21 cellular contexts compared by ENCODE assay signal in the genomic region with DNA sequence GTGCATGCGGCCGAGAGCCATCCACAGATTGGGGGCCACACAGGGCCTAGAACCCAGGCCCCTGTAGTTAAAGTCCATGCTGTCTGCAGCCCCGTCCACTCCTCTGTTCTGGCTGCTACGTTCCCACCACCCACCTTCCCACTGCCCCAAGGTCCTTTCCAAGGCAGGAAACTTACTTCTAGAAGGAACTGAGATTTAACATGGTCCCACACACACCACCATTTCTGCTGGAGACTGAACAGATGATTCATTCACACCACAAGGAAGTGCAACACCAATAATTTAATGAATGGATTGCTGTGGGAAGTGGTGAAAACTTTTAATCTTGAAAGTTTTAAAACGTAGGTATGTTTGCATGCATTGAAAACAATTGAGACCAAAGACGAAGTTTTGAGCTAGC.
"Had no signal": no experiment of that assay in that cellular context is flagged by ENCODE, and none has a peak within 500 bp of the region (broad histone marks: within the 10 kb centered on the region; RNA-seq: fewer than 3 reads in every experiment).

No MANE protein-coding gene starts in this region.

- DNase-seq: activated naive CD4-positive, alpha-beta T cell; activated naive CD8-positive, alpha-beta T cell treated with anti-CD3 and anti-CD28 coated beads, Interleukin-2, amount 10 ng/mL, durations not matched to agents 7 days and 5 days; activated T-cell treated with anti-CD3 and anti-CD28 coated beads, Interleukin-2, amount 50 U/mL, for 1 hour; amniotic stem cell; colonic mucosa; dorsolateral prefrontal cortex; effector memory CD8-positive, alpha-beta T cell; foreskin melanocyte; hypothalamus; left ventricle myocardium superior; nephron progenitor cell; nucleus accumbens; right lobe of liver; small intestine; stimulated activated CD4-positive, alpha-beta T cell treated with anti-CD3 and anti-CD28 coated beads, Interleukin-15, amount 100 ng/mL, for 24 hours; stimulated activated naive CD4-positive, alpha-beta T cell treated with Interleukin-2 at 50 U/mL for 16 hours had no signal

- H3K27ac Mint-ChIP-seq: activated naive CD8-positive, alpha-beta T cell treated with anti-CD3 and anti-CD28 coated beads, Interleukin-2, amount 10 ng/mL, durations not matched to agents 7 days and 5 days; activated T-helper 2 cell treated with anti-CD3 and anti-CD28 coated beads, Interferon-gamma antibody, Interleukin-2, Interleukin-4, amounts not matched to agents 10 μg/mL and 5 μg/mL and 100 μg/mL, durations not matched to agents 14 hours and 24 hours and 36 hours; nephron progenitor cell; T-helper 2 cell treated with Interferon-gamma antibody and Interleukin-4, amounts not matched to agents 5 μg/mL and 100 μg/mL, for 36 hours; type B pancreatic cell had no signal

- H3K4me1 ChIP-seq: colonic mucosa, right lobe of liver, vagina had no signal

- H3K4me3 ChIP-seq: colonic mucosa, dorsolateral prefrontal cortex, right lobe of liver, thoracic aorta, vagina had no signal

- H3K36me3 ChIP-seq: colonic mucosa, right lobe of liver, thoracic aorta, vagina had no signal

- H3K27me3 ChIP-seq: colonic mucosa, right lobe of liver, vagina had no signal

- H3K27ac ChIP-seq: colonic mucosa, dorsolateral prefrontal cortex, right lobe of liver, thoracic aorta, vagina had no signal

- H3K36me3 Mint-ChIP-seq: activated naive CD8-positive, alpha-beta T cell treated with anti-CD3 and anti-CD28 coated beads, Interleukin-2, amount 10 ng/mL, durations not matched to agents 7 days and 5 days; type B pancreatic cell had no signal

- H3K9me3 Mint-ChIP-seq: activated naive CD8-positive, alpha-beta T cell treated with anti-CD3 and anti-CD28 coated beads, Interleukin-2, amount 10 ng/mL, durations not matched to agents 7 days and 5 days; activated T-helper 2 cell treated with anti-CD3 and anti-CD28 coated beads, Interferon-gamma antibody, Interleukin-2, Interleukin-4, amounts not matched to agents 10 μg/mL and 5 μg/mL and 100 μg/mL, durations not matched to agents 14 hours and 24 hours and 36 hours; effector memory CD8-positive, alpha-beta T cell; T-helper 2 cell treated with Interferon-gamma antibody and Interleukin-4, amounts not matched to agents 5 μg/mL and 100 μg/mL, for 36 hours; type B pancreatic cell had no signal

- H3K9me3 ChIP-seq: colonic mucosa, right lobe of liver, thoracic aorta, vagina had no signal

- ATAC-seq: effector memory CD8-positive, alpha-beta T cell; left ventricle myocardium superior; right lobe of liver had no signal

- H3K4me3 Mint-ChIP-seq: activated naive CD8-positive, alpha-beta T cell treated with anti-CD3 and anti-CD28 coated beads, Interleukin-2, amount 10 ng/mL, durations not matched to agents 7 days and 5 days; effector memory CD8-positive, alpha-beta T cell; nephron progenitor cell; T-helper 2 cell treated with Interferon-gamma antibody and Interleukin-4, amounts not matched to agents 5 μg/mL and 100 μg/mL, for 36 hours; type B pancreatic cell had no signal

- H3K27me3 Mint-ChIP-seq: activated naive CD8-positive, alpha-beta T cell treated with anti-CD3 and anti-CD28 coated beads, Interleukin-2, amount 10 ng/mL, durations not matched to agents 7 days and 5 days; effector memory CD8-positive, alpha-beta T cell had no signal
